Comparison of ENCODE assay signal across 8 cellular contexts in genomic region chr2:88692187-88692586, GRCh38. TPM values are rescaled to one million over a fixed set of nuclear protein-coding genes. Genes with fewer than 3 reads are reported as not detected.
DNase-seq lines count a peak whose midpoint lies in the region; ATAC-seq, FAIRE-seq and TF ChIP-seq lines count a peak whose summit lies in the region.

No MANE protein-coding gene starts in this region.

- TF ChIP-seq RAD21 in IMR-90 (IDR thresholded peaks at IDR 0.05; ENCODE audit: low read length) (no peak), H1 (IDR thresholded peaks at IDR 0.05 in 1 of 2, conservative IDR thresholded peaks at IDR 0.05 in 1 of 2; ENCODE audit: low read depth in 2 of 2, low read length in 2 of 2) (no peak)

- H2BK120ac ChIP-seq in IMR-90 (ENCODE audit: low read depth, low read length) (no peak overlapping the region), H1 (replicated peaks; ENCODE audit: low read depth, low read length) (no peak overlapping the region)

- H3K4me3 ChIP-seq in IMR-90 (ENCODE audit: insufficient read depth, low read depth, low read length) (peak overlapping the region; percentile 67), H1 (ENCODE audit: extremely low read depth in 1 of 4, insufficient read depth in 2 of 4, low read depth in 3 of 4, low read length in 4 of 4) (peak overlapping the region; percentile 65 to 95 (median 78)), muscle layer of colon (ENCODE audit: low read depth in 1 of 2, low read length in 2 of 2) (peak overlapping the region; percentile 75 to 98), thymus (ENCODE audit: low read length) (peak overlapping the region; percentile 73)

- no peak overlapping the region for H2BK12ac ChIP-seq in H1 (ENCODE audit: low read depth, low read length)

- H3K27me3 ChIP-seq in IMR-90 (ENCODE audit: control insufficient read depth, insufficient read depth, low read length) (no peaks in the 10 kb centered on the region), H1 (replicated peaks in 1 of 4; ENCODE audit: control insufficient read depth in 3 of 4, extremely low read depth in 1 of 4, insufficient read depth in 3 of 4, low read length in 3 of 4) (no peaks in the 10 kb centered on the region), muscle layer of colon (ENCODE audit: control insufficient read depth in 1 of 2, insufficient read depth in 2 of 2, low read length in 2 of 2) (no peaks in the 10 kb centered on the region), thymus (ENCODE audit: control insufficient read depth, insufficient read depth) (no peaks in the 10 kb centered on the region)

- peak overlapping the region; percentile 85 for H2AK9ac ChIP-seq in IMR-90 (replicated peaks; ENCODE audit: low read depth, low read length, poor library complexity)

- H3K27ac ChIP-seq in IMR-90 (ENCODE audit: insufficient read depth, low read length) (no peak overlapping the region), H1 (ENCODE audit: low read depth, low read length) (no peak overlapping the region), muscle layer of colon (ENCODE audit: low read depth, low read length) (peak overlapping the region; percentile 65), thymus (ENCODE audit: low read depth) (peak overlapping the region; percentile 68)

- H2BK15ac ChIP-seq in IMR-90 (ENCODE audit: low read depth, low read length): no peak overlapping the region
- H2BK15ac ChIP-seq in H1 (ENCODE audit: low read length): no peak overlapping the region

- no peaks in the 10 kb centered on the region for H3K4me1 ChIP-seq in IMR-90 (ENCODE audit: control insufficient read depth, insufficient read depth, low read length)
- H3K4me1 ChIP-seq in H1 (replicated peaks in 1 of 4; ENCODE audit: control insufficient read depth in 3 of 4, insufficient read depth in 4 of 4, low read length in 3 of 4): peaks cover 0 to 5% (median 0%) of the 10 kb centered on the region in 4 experiments; a peak in 1 of 7 replicates
- peaks cover 19% of the 10 kb centered on the region for H3K4me1 ChIP-seq in muscle layer of colon (ENCODE audit: insufficient read depth, low read length)
- peaks cover 13% of the 10 kb centered on the region for H3K4me1 ChIP-seq in thymus (ENCODE audit: control insufficient read depth, insufficient read depth, low read length)

- in situ Hi-C loops in IMR-90 (cut with MboI; ENCODE audit: low sequenced_read_pairs): no loop called here

- H2AK5ac ChIP-seq in IMR-90 (ENCODE audit: low read depth, low read length) (no peak overlapping the region), H1 (ENCODE audit: low read depth, low read length) (no peak overlapping the region)

- CTCF ChIA-PET in IMR-90 (lab: Yijun Ruan, JAX) (interaction anchor here (0.6 to 1.8 kb wide), 3 partner anchors 9 to 19 kb away, joined by 3 to 6 read pairs (median 5); no protein-coding TSS in a partner anchor), H1 (lab: Charles Lee; ENCODE audit: partially characterized antibody) (interaction anchor here (0.7 to 5.7 kb wide), 4 partner anchors 12 to 19 kb away, joined by 3 to 44 read pairs (median 6); no protein-coding TSS in a partner anchor)

- peak overlapping the region; percentile 35 for H3K9ac ChIP-seq in IMR-90 (ENCODE audit: low read depth, low read length)
- peak overlapping the region in 3 of 4 experiments; percentile 42 to 74 (median 43); a peak in 4 of 7 replicates for H3K9ac ChIP-seq in H1 (replicated peaks in 1 of 4; ENCODE audit: extremely low read depth in 1 of 4, low read depth in 3 of 4, low read length in 3 of 4)
- peak overlapping the region; percentile 43 for H3K9ac ChIP-seq in muscle layer of colon (ENCODE audit: low read length)

- peak overlapping the region; percentile 57 for H3K14ac ChIP-seq in IMR-90 (replicated peaks; ENCODE audit: low read depth, low read length)
- H3K14ac ChIP-seq in H1 (ENCODE audit: insufficient read length): no peak overlapping the region

- H3K23me2 ChIP-seq in H1 (ENCODE audit: low read depth, low read length): peaks cover 5% of the 10 kb centered on the region

- POLR2A ChIA-PET in IMR-90 (lab: Charles Lee; ENCODE audit: unreplicated experiment) (no interaction called here), H1 (lab: Charles Lee; ENCODE audit: partially characterized antibody) (interaction anchor here (0.6 to 1.4 kb wide), 3 partner anchors 22 to 1151 kb away, joined by 3 read pairs; no protein-coding TSS in a partner anchor)

- peak; percentile 30 for DNase-seq in D341Med (ENCODE audit: low spot score)
- peak; percentile 7 for DNase-seq in IMR-90
- DNase-seq in activated CD4-positive, alpha-beta T cell treated with anti-CD3 and anti-CD28 coated beads for 1 hour: peak; percentile 10
- DNase-seq in H1 (ENCODE audit: low read depth in 1 of 2, low spot score in 2 of 2): peak in 1 of 2 experiments; percentile 49
- DNase-seq in NCI-H446 treated with DMSO at 0.1 percent for 48 hours (lab: John Stamatoyannopoulos, UW): no peak

- H3K79me1 ChIP-seq in IMR-90 (ENCODE audit: low read depth in 1 of 2, low read length in 2 of 2) (peaks cover 29 to 45% of the 10 kb centered on the region in 2 experiments), H1 (ENCODE audit: low read depth, low read length) (peaks cover 15% of the 10 kb centered on the region)

- no TSS peak for BruUV-seq in IMR-90 (replicated peaks; lab: Mats Ljungman, UMichigan)

- H3K36me3 ChIP-seq in IMR-90 (ENCODE audit: control insufficient read depth, insufficient read depth, low read length): no peaks in the 10 kb centered on the region
- peaks cover 0 to 4% (median 0%) of the 10 kb centered on the region in 4 experiments; a peak in 1 of 8 replicates for H3K36me3 ChIP-seq in H1 (ENCODE audit: control insufficient read depth in 2 of 4, insufficient read depth in 4 of 4, low read length in 3 of 4)
- no peaks in the 10 kb centered on the region for H3K36me3 ChIP-seq in muscle layer of colon (ENCODE audit: insufficient read depth, low read length)
- H3K36me3 ChIP-seq in thymus (ENCODE audit: control insufficient read depth, insufficient read depth): no peaks in the 10 kb centered on the region

- ATAC-seq in IMR-90 (ENCODE audit: low read depth) (no peak; the same call in 1 of the 2 replicates), GM21529 (IDR thresholded peaks at IDR 0.05; ENCODE audit: unreplicated experiment) (no peak)

- no peak for TF ChIP-seq CTCF in IMR-90 (conservative IDR thresholded peaks at IDR 0.05; ENCODE audit: low read depth, low read length)
- TF ChIP-seq CTCF in H1 (IDR thresholded peaks at IDR 0.05; ENCODE audit: control extremely low read depth in 1 of 3, insufficient read depth in 1 of 3, low read depth in 1 of 3, low read length in 3 of 3): no peak

- no peak for TF ChIP-seq EP300 in H1 (IDR thresholded peaks at IDR 0.05; ENCODE audit: borderline replicate concordance in 1 of 2, low read depth in 2 of 2, low read length in 2 of 2)

- WGBS in IMR-90 (ENCODE audit: extremely low coverage in 2 of 2, insufficient read length in 1 of 2), 2 experiments: no CpG with 5 or more reads among the region's 11 CpGs
- WGBS in H1 (ENCODE audit: extremely low coverage in 1 of 2, insufficient coverage in 1 of 2, insufficient read length in 1 of 2, insufficient replicate concordance in 2 of 2, low coverage in 1 of 2, low lambda C conversion rate in 2 of 2, missing lambda C conversion rate in 1 of 2), 2 experiments: 8% methylated on average over 11 of the region's 11 CpGs; no CpG with 5 or more reads in 1 of the 2 experiments
- 1% methylated on average over 11 of the region's 11 CpGs for WGBS in thymus

- no peak overlapping the region for H3K4ac ChIP-seq in IMR-90 (ENCODE audit: low read depth, low read length)
- H3K4ac ChIP-seq in H1 (replicated peaks; ENCODE audit: insufficient read length, low read depth, low read length): no peak overlapping the region

- peaks cover 9% of the 10 kb centered on the region; the same call in 1 of the 2 replicates for H3K9me1 ChIP-seq in IMR-90 (ENCODE audit: insufficient read depth, low read length)

- H3K9me3 ChIP-seq in IMR-90 (ENCODE audit: control insufficient read depth, insufficient read depth, low read length) (no peaks in the 10 kb centered on the region), H1 (ENCODE audit: insufficient read depth in 2 of 2, low read depth in 1 of 2, low read length in 1 of 2) (peaks cover 6 to 11% of the 10 kb centered on the region in 2 experiments; a peak in 3 of 4 replicates), muscle layer of colon (ENCODE audit: low read length) (no peaks in the 10 kb centered on the region), thymus (ENCODE audit: control insufficient read depth) (no peaks in the 10 kb centered on the region)

- H2BK5ac ChIP-seq in IMR-90 (ENCODE audit: low read depth, low read length, poor library complexity, severe bottlenecking): no peak overlapping the region
- no peak overlapping the region for H2BK5ac ChIP-seq in H1 (ENCODE audit: low read depth, low read length)

- TF ChIP-seq POLR2A in IMR-90 (IDR thresholded peaks at IDR 0.05; ENCODE audit: low read depth, low read length): no peak
- no peak for TF ChIP-seq POLR2A in H1 (IDR thresholded peaks at IDR 0.05; ENCODE audit: control extremely low read depth in 1 of 2, low read depth in 2 of 2, low read length in 2 of 2)

- no peak for FAIRE-seq in H1 (lab: Jason Lieb, UNC)

- H3K56ac ChIP-seq in IMR-90 (ENCODE audit: extremely low read depth, insufficient read depth, low read length): no peak overlapping the region
- H3K56ac ChIP-seq in H1 (replicated peaks; ENCODE audit: insufficient read length, low read depth, low read length): no peak overlapping the region

- peak overlapping the region; percentile 2; the same call in 1 of the 2 replicates for H4K91ac ChIP-seq in IMR-90 (ENCODE audit: insufficient read depth, low read depth, low read length)
- H4K91ac ChIP-seq in H1 (replicated peaks; ENCODE audit: insufficient read length, low read length): no peak overlapping the region

- H3K18ac ChIP-seq in IMR-90 (ENCODE audit: low read depth, low read length) (no peak overlapping the region), H1 (ENCODE audit: extremely low read depth, low read length) (peak overlapping the region; percentile 36; the same call in 1 of the 2 replicates)

- H4K20me1 ChIP-seq in IMR-90 (ENCODE audit: insufficient read depth, low read length): no peaks in the 10 kb centered on the region
- peaks cover 0 to 2% of the 10 kb centered on the region in 2 experiments for H4K20me1 ChIP-seq in H1 (replicated peaks in 1 of 2; ENCODE audit: control insufficient read depth in 1 of 2, insufficient read depth in 2 of 2, low read length in 2 of 2)

- H2AFZ ChIP-seq in IMR-90 (replicated peaks; ENCODE audit: low read length, poor library complexity) (peak overlapping the region; percentile 99), H1 (ENCODE audit: low read length) (no peak overlapping the region)

- dilution Hi-C loops in IMR-90 (cut with HindIII; ENCODE audit: low sequenced_read_pairs, unreplicated experiment): no loop called here

- no peak overlapping the region for H4K5ac ChIP-seq in IMR-90 (ENCODE audit: low read depth, low read length)
- no peak overlapping the region for H4K5ac ChIP-seq in H1 (ENCODE audit: insufficient read length, low read depth, low read length)

- intact Hi-C loops in IMR-90 (cut with micrococcal nuclease): no loop called here

- H2BK20ac ChIP-seq in IMR-90 (ENCODE audit: low read depth, low read length): no peak overlapping the region
- H2BK20ac ChIP-seq in H1 (ENCODE audit: low read length): no peak overlapping the region

- H3K4me2 ChIP-seq in IMR-90 (ENCODE audit: low read depth, low read length): peak overlapping the region; percentile 77
- H3K4me2 ChIP-seq in H1 (ENCODE audit: insufficient read depth in 1 of 2, low read depth in 2 of 2, low read length in 2 of 2): peak overlapping the region; percentile 87 to 95

- H3K23ac ChIP-seq in IMR-90 (ENCODE audit: low read depth, low read length) (peak overlapping the region; percentile 60; the same call in 1 of the 2 replicates), H1 (ENCODE audit: insufficient read length) (no peak overlapping the region)

- H3K79me2 ChIP-seq in H1 (ENCODE audit: control insufficient read depth in 1 of 2, insufficient read depth in 2 of 2, low read length in 2 of 2): peaks cover 20 to 55% of the 10 kb centered on the region in 2 experiments

- H4K8ac ChIP-seq in IMR-90 (ENCODE audit: low read depth in 2 of 2, low read length in 2 of 2) (no peak overlapping the region), H1 (ENCODE audit: extremely low read depth, insufficient read depth, low read length) (no peak overlapping the region)

RNA-seq across cellular contexts. Expression of gene RPIA, which starts 0.7 kb away (rescaled TPM):
- 4.1 and 4.7 TPM in 2 replicates for total RNA-seq in IMR-90 (2012; rRNA removed)
- polyA plus RNA-seq in IMR-90 (2012; rRNA removed) (8.6 and 9.8 TPM in 2 replicates), H1 (2011; rRNA removed) (9.1 and 13.1 TPM in 2 replicates), thymus (53.9 TPM)
- polyA plus RNA-seq in IMR-90 (2012; cell fraction: cytosol; rRNA removed): 4.6 and 7.3 TPM in 2 replicates
- 2.1 and 3.8 TPM in 2 replicates for polyA plus RNA-seq in IMR-90 (2012; cell fraction: nucleus; rRNA removed; ENCODE audit: low replicate concordance)
- 24.0 and 26.7 TPM in 2 replicates for total RNA-seq in H1 (2021; fragmentation: NEBNext Ultra II Directional; extraction: Animal tissue kit (Norgen Biotek cat#: 25700))
- 16.0 TPM for polyA plus RNA-seq in H1 (2011; cell fraction: cytosol; rRNA removed)
- polyA plus RNA-seq in H1 (2011; cell fraction: nucleus; rRNA removed): 7.2 TPM
- polyA plus RNA-seq in H1 (2012, experiment 1 of 2): 17.9 to 21.7 TPM (median 20.8 TPM) in 4 replicates
- 5.2 TPM for polyA plus RNA-seq in H1 (2012, experiment 2 of 2)
- 12.3 TPM for polyA plus RNA-seq in H1 (2013, experiment 1 of 2)
- polyA plus RNA-seq in H1 (2013, experiment 2 of 2): 12.0 TPM
- 11.2 and 12.6 TPM in 2 replicates for polyA minus RNA-seq in H1 (2011; rRNA and poly(A)+ RNA removed)
- polyA minus RNA-seq in H1 (2011; cell fraction: cytosol; rRNA and poly(A)+ RNA removed): 5.6 TPM
- 8.8 TPM for polyA minus RNA-seq in H1 (2011; cell fraction: nucleus; rRNA and poly(A)+ RNA removed)

Comparison
In these comparisons a context has a peak if more than half of its experiments do, and no peak if none do; other contexts are left out.
1. H3K27ac ChIP-seq: peak in muscle layer of colon (single experiment) and thymus (single experiment); none in IMR-90 (single experiment) and H1 (single experiment).
2. Peak in every context shown above with its lines, with median percentiles within 50 percentile points of each other: H3K4me3 ChIP-seq and H3K9ac ChIP-seq.